In the genomic region with DNA sequence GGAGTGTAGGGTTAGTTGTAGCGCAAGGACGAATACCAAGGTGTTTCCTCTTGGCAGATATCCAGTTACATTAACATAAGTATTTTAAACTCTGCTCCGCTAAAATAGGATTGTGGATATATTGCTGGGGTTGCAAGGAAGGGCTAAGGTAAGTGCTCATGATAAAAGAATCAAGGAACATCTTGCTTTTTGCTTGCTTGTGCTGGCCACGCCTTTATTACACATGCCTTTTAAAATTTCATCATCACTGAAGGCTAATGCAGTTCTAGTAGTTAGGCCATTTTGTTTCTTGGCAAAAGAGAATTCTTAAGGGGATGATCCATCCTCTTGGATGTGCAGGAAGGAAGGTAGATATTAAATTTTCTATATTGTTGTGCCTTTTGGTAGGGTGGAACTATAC, we compare ENCODE assay signal across 17 cellular contexts.
"Had no signal": no experiment of that assay in that cellular context is flagged by ENCODE, and none has a peak within 500 bp of the region (broad histone marks: within the 10 kb centered on the region; RNA-seq: fewer than 3 reads in every experiment).

No MANE protein-coding gene starts in this region.

- ATAC-seq: activated T-helper 17 cell treated with anti-CD3 and anti-CD28 coated beads, Interleukin-2, amount 50 U/mL, for 72 hours; left ventricle myocardium superior; natural killer cell treated with Interleukin-12 subunit alpha and Interleukin-12 subunit beta and Interleukin-15 and Interleukin-18, amount 100 ng/mL, for 72 hours; right cardiac atrium had no signal

- H3K4me2 ChIP-seq: hepatocyte had no signal

- H3K4me3 ChIP-seq: hepatocyte, skin epidermis had no signal

- H3K27ac ChIP-seq: hepatocyte, skin epidermis had no signal

- H3K27me3 ChIP-seq: hepatocyte had no signal

- H2AFZ ChIP-seq: hepatocyte had no signal

- DNase-seq: activated CD4-positive, CD25-positive, alpha-beta regulatory T cell; activated naive CD4-positive, alpha-beta T cell treated with Interleukin-2 at 50 U/mL for 16 hours; activated T-cell treated with anti-CD3 and anti-CD28 coated beads for 4 hours; anterior cingulate cortex; effector memory CD4-positive, alpha-beta T cell; kidney; left ventricle myocardium superior; mesendoderm; occipital lobe; right cardiac atrium; stimulated activated CD4-positive, alpha-beta T cell treated with anti-CD3 and anti-CD28 coated beads, Interleukin-4, amount 100 ng/mL, for 24 hours; stimulated activated naive CD4-positive, alpha-beta T cell treated with Interleukin-2 at 50 U/mL for 16 hours; trophoblast cell had no signal
